10 cellular contexts compared by ENCODE assay signal in the genomic region with DNA sequence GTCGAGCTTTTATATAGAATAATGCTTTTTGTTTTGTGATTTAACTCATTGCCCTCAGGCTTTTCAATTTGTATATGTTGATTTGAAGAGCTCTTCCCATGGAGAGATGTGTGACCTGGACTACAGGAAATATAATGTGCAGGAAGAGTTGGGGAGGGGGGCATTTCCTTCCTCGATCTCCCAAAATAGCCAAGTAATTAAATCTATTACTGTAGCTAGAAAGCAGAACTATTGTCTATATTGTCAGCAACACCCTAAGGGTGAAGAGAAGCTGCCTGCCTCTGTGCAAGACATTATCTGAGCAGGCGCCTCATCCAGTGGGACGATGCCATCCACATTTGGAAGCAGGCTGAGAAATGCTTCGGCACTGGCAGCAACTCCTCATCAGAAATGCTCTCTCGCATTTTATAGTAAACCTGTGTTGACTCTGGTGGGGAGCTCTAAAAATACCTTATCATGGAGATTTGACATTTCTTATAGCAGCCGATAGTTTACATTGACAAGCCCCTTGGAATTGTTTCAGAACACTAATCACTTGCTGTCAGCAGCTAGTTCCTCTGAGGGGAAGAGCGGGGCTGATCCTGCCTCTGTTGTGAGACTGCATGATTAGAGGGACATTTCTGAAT.
DNase-seq lines count a peak whose midpoint lies in the region; ATAC-seq, FAIRE-seq and TF ChIP-seq lines count a peak whose summit lies in the region.
"Had no signal": no experiment of that assay in that cellular context is flagged by ENCODE, and none has a peak within 500 bp of the region (broad histone marks: within the 10 kb centered on the region; RNA-seq: fewer than 3 reads in every experiment).

No MANE protein-coding gene starts in this region.

- H3K4me1 Mint-ChIP-seq in CD4-positive, alpha-beta T cell (ENCODE audit: low read depth): peaks cover 35% of the 10 kb centered on the region

- H4K20me1 ChIP-seq in endothelial cell of umbilical vein (replicated peaks; ENCODE audit: control insufficient read depth, extremely low read depth, insufficient read depth, low read length) (no peaks in the 10 kb centered on the region), osteoblast (ENCODE audit: insufficient read depth, low read length) (no peaks in the 10 kb centered on the region)

- H3K27ac ChIP-seq in CD4-positive, alpha-beta T cell (ENCODE audit: low read depth, low read length): no peak overlapping the region
- H3K27ac ChIP-seq in endothelial cell of umbilical vein (ENCODE audit: insufficient read depth, low read depth, low read length) (no peak overlapping the region), osteoblast (ENCODE audit: low read depth, low read length) (peak overlapping the region; percentile 51)
- H3K27ac ChIP-seq: brain microvascular endothelial cell had no signal

- no peak for TF ChIP-seq POLR2A in endothelial cell of umbilical vein (IDR thresholded peaks at IDR 0.05; ENCODE audit: low read depth, low read length)

- H3K27me3 Mint-ChIP-seq in CD4-positive, alpha-beta T cell: no peaks in the 10 kb centered on the region

- POLR2A ChIA-PET in CD4-positive, alpha-beta T cell (lab: Charles Lee): interaction anchor here (1.7 kb wide), 1 partner anchor 16 kb away, joined by 5 read pairs; no protein-coding TSS in a partner anchor
- POLR2A ChIA-PET in endothelial cell of umbilical vein (lab: Charles Lee): no interaction called here

- no peaks in the 10 kb centered on the region for H3K36me3 ChIP-seq in endothelial cell of umbilical vein (ENCODE audit: control insufficient read depth in 2 of 2, extremely low read depth in 1 of 2, insufficient read depth in 2 of 2, low read length in 2 of 2)
- H3K36me3 ChIP-seq in osteoblast (ENCODE audit: insufficient read depth, low read length): no peaks in the 10 kb centered on the region
- H3K36me3 ChIP-seq: brain microvascular endothelial cell had no signal

- no peak for DNase-seq in CD4-positive, alpha-beta T cell
- peak; percentile 15 for DNase-seq in SK-MEL-5 (ENCODE audit: low read depth, low spot score)
- peak; percentile 59 for DNase-seq in endothelial cell of umbilical vein (ENCODE audit: low read depth, low spot score)
- DNase-seq in osteoblast (ENCODE audit: insufficient read length, low spot score, missing footprints): no peak
- no peak for DNase-seq in GM03348 (ENCODE audit: low spot score)
- DNase-seq in omental fat pad (ENCODE audit: low spot score): no peak
- DNase-seq in activated effector memory CD4-positive, alpha-beta T cell treated with anti-CD3 and anti-CD28 coated beads, Interleukin-2, amount 50 U/mL, for 16 hours: no peak
- no peak for DNase-seq in activated CD4-positive, alpha-beta T cell treated with anti-CD3 and anti-CD28 coated beads for 48 hours
- DNase-seq: brain microvascular endothelial cell, NCI-H2029 had no signal

- H3K36me3 Mint-ChIP-seq in CD4-positive, alpha-beta T cell (ENCODE audit: low read depth): no peaks in the 10 kb centered on the region

- H3K9ac ChIP-seq in endothelial cell of umbilical vein (replicated peaks; ENCODE audit: extremely low read depth, insufficient read depth, low read length): no peak overlapping the region

- H3K9me3 ChIP-seq in CD4-positive, alpha-beta T cell (ENCODE audit: control insufficient read depth, low read length): no peaks in the 10 kb centered on the region
- H3K9me3 ChIP-seq in endothelial cell of umbilical vein (replicated peaks; ENCODE audit: control insufficient read depth, insufficient read depth, low read length): no peaks in the 10 kb centered on the region
- no peaks in the 10 kb centered on the region for H3K9me3 ChIP-seq in osteoblast (ENCODE audit: low read depth, low read length)

- H3K4me3 ChIP-seq in endothelial cell of umbilical vein (replicated peaks in 1 of 3; ENCODE audit: insufficient read depth in 1 of 3, low read depth in 1 of 3, low read length in 3 of 3) (no peak overlapping the region), osteoblast (ENCODE audit: insufficient read depth, low read length) (no peak overlapping the region)

- no peak for ATAC-seq in CD4-positive, alpha-beta T cell (ENCODE audit: poor library complexity)
- no peak for ATAC-seq in omental fat pad (ENCODE audit: low FRiP score)

- H3K9me3 Mint-ChIP-seq in CD4-positive, alpha-beta T cell: no peaks in the 10 kb centered on the region

- peak overlapping the region; percentile 47 for H3K27ac Mint-ChIP-seq in CD4-positive, alpha-beta T cell

- H3K4me2 ChIP-seq in endothelial cell of umbilical vein (ENCODE audit: insufficient read depth, low read length) (peak overlapping the region; percentile 23), osteoblast (ENCODE audit: insufficient read depth, low read length) (peak overlapping the region; percentile 51)

- dilution Hi-C loops in endothelial cell of umbilical vein (cut with MboI; ENCODE audit: extremely low pct_ligation_motif_present, low sequenced_read_pairs): no loop called here

- no TSS peak for BruUV-seq in endothelial cell of umbilical vein (replicated peaks; lab: Mats Ljungman, UMichigan)

- in situ Hi-C loops in SK-MEL-5 (cut with HindIII; ENCODE audit: low pct_unique_long_range_greater_than_20kb, low sequenced_read_pairs): no loop called here

- no peak for FAIRE-seq in endothelial cell of umbilical vein (lab: Jason Lieb, UNC)

- H2AFZ ChIP-seq in endothelial cell of umbilical vein (ENCODE audit: low read depth, low read length) (no peak overlapping the region), osteoblast (ENCODE audit: low read length) (no peak overlapping the region)

- no peaks in the 10 kb centered on the region for H3K27me3 ChIP-seq in CD4-positive, alpha-beta T cell (ENCODE audit: control insufficient read depth, insufficient read depth, low read length)
- H3K27me3 ChIP-seq in endothelial cell of umbilical vein (ENCODE audit: control insufficient read depth in 2 of 2, insufficient read depth in 2 of 2, low read length in 2 of 2) (no peaks in the 10 kb centered on the region), osteoblast (ENCODE audit: insufficient read depth, low read length) (no peaks in the 10 kb centered on the region)
- H3K27me3 ChIP-seq: brain microvascular endothelial cell had no signal

- H3K79me2 ChIP-seq in endothelial cell of umbilical vein (ENCODE audit: control insufficient read depth, insufficient read depth, low read length) (no peaks in the 10 kb centered on the region), osteoblast (ENCODE audit: insufficient read depth, low read length) (peaks cover 73% of the 10 kb centered on the region)

- H3K4me1 ChIP-seq in endothelial cell of umbilical vein (ENCODE audit: control insufficient read depth, extremely low read depth, insufficient read depth, low read length): peaks cover 17% of the 10 kb centered on the region
- peaks cover 56% of the 10 kb centered on the region for H3K4me1 ChIP-seq in osteoblast (ENCODE audit: insufficient read depth, low read length)

- TF ChIP-seq CTCF in CD4-positive, alpha-beta T cell (IDR thresholded peaks at IDR 0.05): no peak
- no peak for TF ChIP-seq CTCF in endothelial cell of umbilical vein (IDR thresholded peaks at IDR 0.05; ENCODE audit: extremely low read depth in 1 of 2, insufficient read depth in 1 of 2, low read depth in 1 of 2, low read length in 2 of 2)
- TF ChIP-seq CTCF in osteoblast (IDR thresholded peaks at IDR 0.05; ENCODE audit: extremely low read depth, low read depth, low read length): no peak
- TF ChIP-seq CTCF in omental fat pad (IDR thresholded peaks at IDR 0.05): no peak

- CTCF ChIA-PET in CD4-positive, alpha-beta T cell (lab: Charles Lee): interaction anchor here (1.1 to 1.5 kb wide), 2 partner anchors 9 to 213 kb away, joined by 3 read pairs; no protein-coding TSS in a partner anchor
- CTCF ChIA-PET in endothelial cell of umbilical vein (lab: Charles Lee): interaction anchor here (1.2 to 1.5 kb wide), 8 partner anchors 10 to 217 kb away, joined by 3 to 7 read pairs (median 4); no protein-coding TSS in a partner anchor

- no peaks in the 10 kb centered on the region for H3K9me1 ChIP-seq in endothelial cell of umbilical vein (replicated peaks; ENCODE audit: control insufficient read depth, extremely low read depth, insufficient read depth, low read length)

- no peak overlapping the region for H3K4me3 Mint-ChIP-seq in CD4-positive, alpha-beta T cell

- intact Hi-C loops in CD4-positive, alpha-beta T cell (cut with DNase I, micrococcal nuclease): no loop called here
- intact Hi-C loops in endothelial cell of umbilical vein (cut with micrococcal nuclease): loop anchor here (1.0 to 5.0 kb wide), 3 partner anchors 9 to 219 kb away; a partner anchor contains a TSS

TF ChIP-seq in endothelial cell of umbilical vein, 7 proteins besides CTCF, POLR2A, EP300 and RAD21:
- TF ChIP-seq FOS (IDR thresholded peaks at IDR 0.05; ENCODE audit: borderline replicate concordance, insufficient read depth, low read length): no peak
- no peak for TF ChIP-seq JUN (IDR thresholded peaks at IDR 0.05; ENCODE audit: borderline replicate concordance, insufficient read depth, insufficient read length, low read depth)
- TF ChIP-seq GATA2 (IDR thresholded peaks at IDR 0.05; ENCODE audit: insufficient read depth, insufficient read length, low read depth, low read length): no peak
- no peak for TF ChIP-seq MYC (IDR thresholded peaks at IDR 0.05; ENCODE audit: low read depth, low read length)
- no peak for TF ChIP-seq POLR2AphosphoS5 (IDR thresholded peaks at IDR 0.05; ENCODE audit: insufficient read depth, low read depth, low read length)
- TF ChIP-seq, protein P1, sequence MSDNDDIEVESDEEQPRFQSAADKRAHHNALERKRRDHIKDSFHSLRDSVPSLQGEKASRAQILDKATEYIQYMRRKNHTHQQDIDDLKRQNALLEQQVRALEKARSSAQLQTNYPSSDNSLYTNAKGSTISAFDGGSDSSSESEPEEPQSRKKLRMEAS (IDR thresholded peaks at IDR 0.05; ENCODE audit: insufficient read depth, insufficient read length): no peak
- TF ChIP-seq EZH2 (IDR thresholded peaks at IDR 0.05; ENCODE audit: borderline replicate concordance, low read depth, low read length, severe bottlenecking): no peak

Comparison
In these comparisons a context has a peak if more than half of its experiments do, and no peak if none do; other contexts are left out.
1. DNase-seq: peak in SK-MEL-5 (single experiment) and endothelial cell of umbilical vein (single experiment); none in CD4-positive, alpha-beta T cell (0 of 10), osteoblast (single experiment), GM03348 (single experiment), omental fat pad (single experiment), activated effector memory CD4-positive, alpha-beta T cell treated with anti-CD3 and anti-CD28 coated beads, Interleukin-2, amount 50 U/mL, for 16 hours (single experiment) and activated CD4-positive, alpha-beta T cell treated with anti-CD3 and anti-CD28 coated beads for 48 hours (single experiment).